Comparison of ENCODE assay signal across 8 cellular contexts in the genomic region with DNA sequence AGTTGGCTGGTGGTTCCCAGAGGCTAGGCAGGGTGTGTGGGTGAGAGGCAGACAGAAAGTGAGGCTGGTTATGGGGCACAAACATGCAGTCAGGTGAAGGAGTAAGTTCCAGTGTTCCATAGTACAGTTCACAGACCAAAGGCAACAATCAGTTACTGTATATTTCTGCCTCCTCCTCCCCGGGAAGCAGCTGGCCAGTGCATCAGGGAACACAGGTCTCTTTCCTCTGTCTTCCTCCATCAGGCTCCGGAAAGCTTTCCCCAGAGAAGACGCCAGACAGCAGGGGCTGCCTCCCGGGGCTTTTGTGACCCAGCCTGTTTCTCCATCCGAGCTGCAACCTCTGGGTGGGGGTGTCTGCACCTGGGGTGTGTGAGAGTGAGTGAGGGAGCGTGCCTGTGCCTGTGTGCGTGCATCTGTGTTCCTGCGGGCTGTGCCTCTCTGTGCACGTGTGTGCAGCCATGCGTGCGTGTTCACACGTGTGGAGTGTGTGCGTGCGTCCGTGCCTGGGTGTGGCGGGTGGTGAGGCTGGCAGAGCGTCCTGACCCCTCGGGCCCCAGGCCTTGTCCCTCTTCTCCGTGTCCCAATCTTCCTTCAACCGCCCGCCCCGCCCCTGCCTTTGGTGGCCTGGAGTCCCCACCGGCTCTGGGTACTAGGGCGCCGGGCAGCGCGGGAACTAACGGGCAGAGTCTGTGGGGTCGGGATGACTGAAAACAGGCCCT.
A peak's percentile ranks its signal among the peaks of the same experiment; 100 is the strongest.
DNase-seq lines count a peak whose midpoint lies in the region; ATAC-seq and TF ChIP-seq lines count a peak whose summit lies in the region.
"Not testable (repeated sequence)": the region's sequence is repeated elsewhere in the genome, so short reads cannot be mapped to it uniquely, and the experiment has no call there.

No MANE protein-coding gene starts in this region.

- H3K9ac ChIP-seq in SK-N-MC (ENCODE audit: insufficient read length) = not testable (repeated sequence)

- H3K36me3 ChIP-seq in SK-N-MC (ENCODE audit: insufficient read depth, low read length); neuron (ENCODE audit: insufficient read depth, low read length): not testable (repeated sequence)

- peak; percentile 47 for ATAC-seq in GM21528 (IDR thresholded peaks at IDR 0.05; ENCODE audit: low FRiP score, unreplicated experiment)
- peak; percentile 49 for ATAC-seq in HG03135 (IDR thresholded peaks at IDR 0.05; ENCODE audit: unreplicated experiment)
- ATAC-seq in stimulated activated naive CD8-positive, alpha-beta T cell treated with anti-CD3 and anti-CD28 coated beads, Interleukin-15, amount 100 ng/mL, for 72 hours = peak; percentile 60

- TF ChIP-seq CTCF in GM12864 (IDR thresholded peaks at IDR 0.05; ENCODE audit: low read depth, low read length, missing control alignments); foreskin fibroblast (IDR thresholded peaks at IDR 0.05; ENCODE audit: low read depth, low read length): not testable (repeated sequence)

- not testable (repeated sequence) for H3K27ac ChIP-seq in SK-N-MC

- H3K4me3 Mint-ChIP-seq in activated naive CD4-positive, alpha-beta T cell treated with anti-CD3 and anti-CD28 coated beads, Interleukin-2, amount 50 U/mL, for 24 hours = peak overlapping the region; percentile 49
- H3K4me3 Mint-ChIP-seq in stimulated activated naive CD8-positive, alpha-beta T cell treated with anti-CD3 and anti-CD28 coated beads, Interleukin-15, amount 100 ng/mL, for 72 hours = peak overlapping the region in 1 of 2 donors; percentile 68

- not testable (repeated sequence) for H3K4me1 Mint-ChIP-seq in activated naive CD4-positive, alpha-beta T cell treated with anti-CD3 and anti-CD28 coated beads, Interleukin-2, amount 50 U/mL, for 24 hours
- peaks cover 10% of the 10 kb centered on the region for H3K4me1 Mint-ChIP-seq in stimulated activated naive CD8-positive, alpha-beta T cell treated with anti-CD3 and anti-CD28 coated beads, Interleukin-15, amount 100 ng/mL, for 72 hours

- peak overlapping the region; percentile 42 for H3K4me3 ChIP-seq in GM12864 (ENCODE audit: low read depth, low read length)
- peak overlapping the region; percentile 65 for H3K4me3 ChIP-seq in SK-N-MC
- H3K4me3 ChIP-seq in foreskin fibroblast (ENCODE audit: low read depth in 1 of 2, low read length in 2 of 2) = peak overlapping the region; percentile 29 to 34
- H3K4me3 ChIP-seq in neuron (ENCODE audit: low read length) = peak overlapping the region; percentile 34

- H3K4me1 ChIP-seq in neuron (ENCODE audit: insufficient read depth, low read length) = not testable (repeated sequence)

- H2AFZ ChIP-seq in neuron (ENCODE audit: low read depth, low read length) = not testable (repeated sequence)

- H3K9me3 ChIP-seq in SK-N-MC (ENCODE audit: low read depth, low read length); neuron (ENCODE audit: low read length): not testable (repeated sequence)

- DNase-seq in GM12864 (ENCODE audit: low read depth); SK-N-MC (ENCODE audit: low read depth, low spot score): not testable (repeated sequence)
- DNase-seq in foreskin fibroblast = peak in 1 of 2 donors; percentile 3
- peak; percentile 66 to 80 for DNase-seq in stimulated activated naive CD8-positive, alpha-beta T cell treated with anti-CD3 and anti-CD28 coated beads, Interleukin-15, amount 100 ng/mL, for 72 hours

- H3K36me3 Mint-ChIP-seq in activated naive CD4-positive, alpha-beta T cell treated with anti-CD3 and anti-CD28 coated beads, Interleukin-2, amount 50 U/mL, for 24 hours = not testable (repeated sequence)

- not testable (repeated sequence) for H3K9me3 Mint-ChIP-seq in activated naive CD4-positive, alpha-beta T cell treated with anti-CD3 and anti-CD28 coated beads, Interleukin-2, amount 50 U/mL, for 24 hours; stimulated activated naive CD8-positive, alpha-beta T cell treated with anti-CD3 and anti-CD28 coated beads, Interleukin-15, amount 100 ng/mL, for 72 hours

- not testable (repeated sequence) for H3K27me3 Mint-ChIP-seq in activated naive CD4-positive, alpha-beta T cell treated with anti-CD3 and anti-CD28 coated beads, Interleukin-2, amount 50 U/mL, for 24 hours; stimulated activated naive CD8-positive, alpha-beta T cell treated with anti-CD3 and anti-CD28 coated beads, Interleukin-15, amount 100 ng/mL, for 72 hours

- not testable (repeated sequence) for H3K27ac Mint-ChIP-seq in activated naive CD4-positive, alpha-beta T cell treated with anti-CD3 and anti-CD28 coated beads, Interleukin-2, amount 50 U/mL, for 24 hours; stimulated activated naive CD8-positive, alpha-beta T cell treated with anti-CD3 and anti-CD28 coated beads, Interleukin-15, amount 100 ng/mL, for 72 hours

- H3K27me3 ChIP-seq in neuron (ENCODE audit: insufficient read depth, low read length) = not testable (repeated sequence)
